1 cellular context compared by ENCODE assay signal in the genomic region with DNA sequence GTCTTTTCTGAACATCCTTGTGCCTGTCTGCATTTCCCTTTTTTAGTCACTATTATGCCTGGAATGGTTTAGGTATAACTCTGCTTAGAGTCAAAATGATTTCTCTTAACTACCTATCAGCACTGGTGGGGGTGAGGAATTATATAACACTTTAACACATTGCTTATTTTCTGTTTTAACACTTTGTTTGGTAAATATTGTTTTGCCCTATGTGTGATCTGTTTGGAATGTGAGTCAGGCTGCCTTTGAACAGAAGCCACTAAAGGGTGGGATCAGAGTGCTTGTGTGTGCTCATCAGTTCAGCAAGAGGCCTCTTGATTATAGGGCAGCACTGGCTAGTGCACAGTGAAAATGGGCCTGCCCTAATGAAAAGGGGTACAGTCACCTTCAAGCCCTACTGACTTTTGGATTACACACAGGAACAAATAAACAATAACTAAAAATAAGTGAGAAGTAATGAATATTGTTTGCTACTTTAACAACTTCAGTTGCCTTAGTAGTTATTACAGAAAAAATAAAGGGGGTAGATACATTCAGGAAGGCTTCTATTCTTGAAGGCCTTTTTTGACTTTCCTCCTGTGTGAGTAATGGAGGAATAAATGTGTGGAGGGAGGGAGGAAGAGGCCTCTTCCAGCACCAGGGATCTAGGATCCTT.
A peak's percentile ranks its signal among the peaks of the same experiment; 100 is the strongest.
TF ChIP-seq lines count a peak whose summit lies in the region.

No MANE protein-coding gene starts in this region.

TF ChIP-seq in HepG2, 621 proteins besides CTCF, POLR2A, EP300 and RAD21 (continued from another document and continues in another):
- TF ChIP-seq, protein P1, sequence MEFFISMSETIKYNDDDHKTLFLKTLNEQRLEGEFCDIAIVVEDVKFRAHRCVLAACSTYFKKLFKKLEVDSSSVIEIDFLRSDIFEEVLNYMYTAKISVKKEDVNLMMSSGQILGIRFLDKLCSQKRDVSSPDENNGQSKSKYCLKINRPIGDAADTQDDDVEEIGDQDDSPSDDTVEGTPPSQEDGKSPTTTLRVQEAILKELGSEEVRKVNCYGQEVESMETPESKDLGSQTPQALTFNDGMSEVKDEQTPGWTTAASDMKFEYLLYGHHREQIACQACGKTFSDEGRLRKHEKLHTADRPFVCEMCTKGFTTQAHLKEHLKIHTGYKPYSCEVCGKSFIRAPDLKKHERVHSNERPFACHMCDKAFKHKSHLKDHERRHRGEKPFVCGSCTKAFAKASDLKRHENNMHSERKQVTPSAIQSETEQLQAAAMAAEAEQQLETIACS (CRISPR knock-in tag; IDR thresholded peaks at IDR 0.05), result no peak
- no peak for TF ChIP-seq IRX3 (CRISPR knock-in tag; IDR thresholded peaks at IDR 0.05; ENCODE audit: borderline replicate concordance, low read depth)
- TF ChIP-seq TCF7L2 (IDR thresholded peaks at IDR 0.05; ENCODE audit: low read depth, low read length), result peak; percentile 73; the same call in 1 of the 2 replicates
- no peak for TF ChIP-seq MEIS1 (CRISPR knock-in tag; IDR thresholded peaks at IDR 0.05; ENCODE audit: borderline replicate concordance)
- no peak for TF ChIP-seq ZNF75D (CRISPR knock-in tag; IDR thresholded peaks at IDR 0.05; ENCODE audit: borderline replicate concordance)
- no peak for TF ChIP-seq ZNF614 (CRISPR knock-in tag; IDR thresholded peaks at IDR 0.05; ENCODE audit: borderline replicate concordance)
- no peak for TF ChIP-seq PCBP1 (IDR thresholded peaks at IDR 0.05; ENCODE audit: borderline replicate concordance, low read depth, low read length)
- no peak for TF ChIP-seq HNRNPH1 (optimal IDR thresholded peaks at IDR 0.05; ENCODE audit: low read depth, low read length)
- no peak for TF ChIP-seq ZNF770 (CRISPR knock-in tag; IDR thresholded peaks at IDR 0.05)
- 0 out of 2 replicates have a peak, but pooled peaks have one; percentile 26 for TF ChIP-seq ZFP90 (CRISPR knock-in tag; IDR thresholded peaks at IDR 0.05; ENCODE audit: borderline replicate concordance)
- peak; percentile 83 for TF ChIP-seq SAP130 (CRISPR knock-in tag; IDR thresholded peaks at IDR 0.05; ENCODE audit: low read depth)
- TF ChIP-seq SUZ12 (IDR thresholded peaks at IDR 0.05; ENCODE audit: low read depth, low read length), result no peak
- TF ChIP-seq, protein P2, sequence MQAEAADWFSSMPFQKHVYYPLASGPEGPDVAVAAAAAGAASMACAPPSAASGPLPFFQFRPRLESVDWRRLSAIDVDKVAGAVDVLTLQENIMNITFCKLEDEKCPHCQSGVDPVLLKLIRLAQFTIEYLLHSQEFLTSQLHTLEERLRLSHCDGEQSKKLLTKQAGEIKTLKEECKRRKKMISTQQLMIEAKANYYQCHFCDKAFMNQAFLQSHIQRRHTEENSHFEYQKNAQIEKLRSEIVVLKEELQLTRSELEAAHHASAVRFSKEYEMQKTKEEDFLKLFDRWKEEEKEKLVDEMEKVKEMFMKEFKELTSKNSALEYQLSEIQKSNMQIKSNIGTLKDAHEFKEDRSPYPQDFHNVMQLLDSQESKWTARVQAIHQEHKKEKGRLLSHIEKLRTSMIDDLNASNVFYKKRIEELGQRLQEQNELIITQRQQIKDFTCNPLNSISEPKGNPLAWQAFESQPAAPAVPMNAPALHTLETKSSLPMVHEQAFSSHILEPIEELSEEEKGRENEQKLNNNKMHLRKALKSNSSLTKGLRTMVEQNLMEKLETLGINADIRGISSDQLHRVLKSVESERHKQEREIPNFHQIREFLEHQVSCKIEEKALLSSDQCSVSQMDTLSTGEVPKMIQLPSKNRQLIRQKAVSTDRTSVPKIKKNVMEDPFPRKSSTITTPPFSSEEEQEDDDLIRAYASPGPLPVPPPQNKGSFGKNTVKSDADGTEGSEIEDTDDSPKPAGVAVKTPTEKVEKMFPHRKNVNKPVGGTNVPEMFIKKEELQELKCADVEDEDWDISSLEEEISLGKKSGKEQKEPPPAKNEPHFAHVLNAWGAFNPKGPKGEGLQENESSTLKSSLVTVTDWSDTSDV (CRISPR knock-in tag; IDR thresholded peaks at IDR 0.05), result no peak
- TF ChIP-seq SP140L (CRISPR knock-in tag; IDR thresholded peaks at IDR 0.05; ENCODE audit: borderline replicate concordance), result 0 out of 2 replicates have a peak, but pooled peaks have one; percentile 57
- no peak; the same call in 1 of the 2 replicates for TF ChIP-seq BHLHE40 (IDR thresholded peaks at IDR 0.05; ENCODE audit: low read length)
- no peak for TF ChIP-seq ZNF816 (CRISPR knock-in tag; IDR thresholded peaks at IDR 0.05; ENCODE audit: borderline replicate concordance)
- TF ChIP-seq HMG20A (CRISPR knock-in tag; IDR thresholded peaks at IDR 0.05; ENCODE audit: borderline replicate concordance), result peak; percentile 63; the same call in 1 of the 2 replicates
- no peak for TF ChIP-seq ZNF580 (CRISPR knock-in tag; IDR thresholded peaks at IDR 0.05; ENCODE audit: borderline replicate concordance, low read depth)
- TF ChIP-seq ESRRA (CRISPR knock-in tag; IDR thresholded peaks at IDR 0.05; ENCODE audit: low read depth), result no peak
- no peak for TF ChIP-seq ZNF282 (IDR thresholded peaks at IDR 0.05; ENCODE audit: partially characterized antibody)
- TF ChIP-seq ZSCAN29 (CRISPR knock-in tag; conservative IDR thresholded peaks at IDR 0.05), result 0 out of 2 replicates have a peak, but pooled peaks have one; percentile 17
- TF ChIP-seq ZBTB38 (CRISPR knock-in tag; IDR thresholded peaks at IDR 0.05), result no peak
- TF ChIP-seq PHF5A (CRISPR knock-in tag; IDR thresholded peaks at IDR 0.05; ENCODE audit: low read depth, unreplicated experiment), result peak; percentile 61
- TF ChIP-seq MEF2D (CRISPR knock-in tag; IDR thresholded peaks at IDR 0.05), result peak; percentile 88; the same call in 1 of the 2 replicates
- 0 out of 2 replicates have a peak, but pooled peaks have one; percentile 18 for TF ChIP-seq NFYC (CRISPR knock-in tag; IDR thresholded peaks at IDR 0.05)
- TF ChIP-seq ZNF430 (CRISPR knock-in tag; IDR thresholded peaks at IDR 0.05), result no peak
- TF ChIP-seq LCORL (IDR thresholded peaks at IDR 0.05), result peak; percentile 60; the same call in 1 of the 2 replicates
- TF ChIP-seq LCORL (CRISPR knock-in tag; IDR thresholded peaks at IDR 0.05), result peak; percentile 85; the same call in 1 of the 2 replicates
- TF ChIP-seq FOXO1 (CRISPR knock-in tag; IDR thresholded peaks at IDR 0.05), result peak; percentile 89; the same call in 1 of the 2 replicates
- TF ChIP-seq SNAI1 (CRISPR knock-in tag; IDR thresholded peaks at IDR 0.05; ENCODE audit: borderline replicate concordance), result no peak
- 0 out of 2 replicates have a peak, but pooled peaks have one; percentile 57 for TF ChIP-seq NKX3-1 (CRISPR knock-in tag; IDR thresholded peaks at IDR 0.05)
- TF ChIP-seq, protein P3, sequence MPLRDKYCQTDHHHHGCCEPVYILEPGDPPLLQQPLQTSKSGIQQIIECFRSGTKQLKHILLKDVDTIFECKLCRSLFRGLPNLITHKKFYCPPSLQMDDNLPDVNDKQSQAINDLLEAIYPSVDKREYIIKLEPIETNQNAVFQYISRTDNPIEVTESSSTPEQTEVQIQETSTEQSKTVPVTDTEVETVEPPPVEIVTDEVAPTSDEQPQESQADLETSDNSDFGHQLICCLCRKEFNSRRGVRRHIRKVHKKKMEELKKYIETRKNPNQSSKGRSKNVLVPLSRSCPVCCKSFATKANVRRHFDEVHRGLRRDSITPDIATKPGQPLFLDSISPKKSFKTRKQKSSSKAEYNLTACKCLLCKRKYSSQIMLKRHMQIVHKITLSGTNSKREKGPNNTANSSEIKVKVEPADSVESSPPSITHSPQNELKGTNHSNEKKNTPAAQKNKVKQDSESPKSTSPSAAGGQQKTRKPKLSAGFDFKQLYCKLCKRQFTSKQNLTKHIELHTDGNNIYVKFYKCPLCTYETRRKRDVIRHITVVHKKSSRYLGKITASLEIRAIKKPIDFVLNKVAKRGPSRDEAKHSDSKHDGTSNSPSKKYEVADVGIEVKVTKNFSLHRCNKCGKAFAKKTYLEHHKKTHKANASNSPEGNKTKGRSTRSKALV (CRISPR knock-in tag; IDR thresholded peaks at IDR 0.05), result no peak
- TF ChIP-seq HNRNPL (IDR thresholded peaks at IDR 0.05; ENCODE audit: low read depth, low read length), result no peak
- no peak for TF ChIP-seq ZNF704 (CRISPR knock-in tag; IDR thresholded peaks at IDR 0.05; ENCODE audit: borderline replicate concordance)
- peak; percentile 53 for TF ChIP-seq HNF4A (CRISPR knock-in tag; IDR thresholded peaks at IDR 0.05)
- TF ChIP-seq HOXA9 (CRISPR knock-in tag; IDR thresholded peaks at IDR 0.05; ENCODE audit: borderline replicate concordance), result no peak
- TF ChIP-seq GATAD2A (CRISPR knock-in tag; IDR thresholded peaks at IDR 0.05), result peak; percentile 86
- TF ChIP-seq NR2F1 (CRISPR knock-in tag; IDR thresholded peaks at IDR 0.05), result peak in 1 of 2 experiments; percentile 88; a peak in 2 of 4 replicates
- no peak for TF ChIP-seq PRPF4 (IDR thresholded peaks at IDR 0.05; ENCODE audit: low read depth, low read length, poor library complexity, severe bottlenecking)
- no peak for TF ChIP-seq ARNT2 (CRISPR knock-in tag; IDR thresholded peaks at IDR 0.05; ENCODE audit: low read depth)
- no peak for TF ChIP-seq TRIM22 (IDR thresholded peaks at IDR 0.05)
- TF ChIP-seq ZNF33B (CRISPR knock-in tag; IDR thresholded peaks at IDR 0.05), result no peak
- no peak for TF ChIP-seq ATRX (CRISPR knock-in tag; IDR thresholded peaks at IDR 0.05; ENCODE audit: borderline replicate concordance)
- TF ChIP-seq, protein P4, sequence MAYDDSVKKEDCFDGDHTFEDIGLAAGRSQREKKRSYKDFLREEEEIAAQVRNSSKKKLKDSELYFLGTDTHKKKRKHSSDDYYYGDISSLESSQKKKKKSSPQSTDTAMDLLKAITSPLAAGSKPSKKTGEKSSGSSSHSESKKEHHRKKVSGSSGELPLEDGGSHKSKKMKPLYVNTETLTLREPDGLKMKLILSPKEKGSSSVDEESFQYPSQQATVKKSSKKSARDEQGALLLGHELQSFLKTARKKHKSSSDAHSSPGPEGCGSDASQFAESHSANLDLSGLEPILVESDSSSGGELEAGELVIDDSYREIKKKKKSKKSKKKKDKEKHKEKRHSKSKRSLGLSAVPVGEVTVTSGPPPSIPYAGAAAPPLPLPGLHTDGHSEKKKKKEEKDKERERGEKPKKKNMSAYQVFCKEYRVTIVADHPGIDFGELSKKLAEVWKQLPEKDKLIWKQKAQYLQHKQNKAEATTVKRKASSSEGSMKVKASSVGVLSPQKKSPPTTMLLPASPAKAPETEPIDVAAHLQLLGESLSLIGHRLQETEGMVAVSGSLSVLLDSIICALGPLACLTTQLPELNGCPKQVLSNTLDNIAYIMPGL (CRISPR knock-in tag; IDR thresholded peaks at IDR 0.05; ENCODE audit: borderline replicate concordance in 1 of 2, low read depth in 1 of 2), result peak in 1 of 2 experiments; percentile 51; a peak in 1 of 4 replicates
- TF ChIP-seq, protein P5, sequence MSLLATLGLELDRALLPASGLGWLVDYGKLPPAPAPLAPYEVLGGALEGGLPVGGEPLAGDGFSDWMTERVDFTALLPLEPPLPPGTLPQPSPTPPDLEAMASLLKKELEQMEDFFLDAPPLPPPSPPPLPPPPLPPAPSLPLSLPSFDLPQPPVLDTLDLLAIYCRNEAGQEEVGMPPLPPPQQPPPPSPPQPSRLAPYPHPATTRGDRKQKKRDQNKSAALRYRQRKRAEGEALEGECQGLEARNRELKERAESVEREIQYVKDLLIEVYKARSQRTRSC (CRISPR knock-in tag; IDR thresholded peaks at IDR 0.05; ENCODE audit: low read depth), result no peak
- TF ChIP-seq CC2D1A (CRISPR knock-in tag; IDR thresholded peaks at IDR 0.05), result no peak
- no peak for TF ChIP-seq ZNF136 (CRISPR knock-in tag; IDR thresholded peaks at IDR 0.05; ENCODE audit: low read depth)
- peak; percentile 84 for TF ChIP-seq FOSL1 (CRISPR knock-in tag; IDR thresholded peaks at IDR 0.05; ENCODE audit: borderline replicate concordance)
- no peak for TF ChIP-seq ZBTB37 (CRISPR knock-in tag; IDR thresholded peaks at IDR 0.05)
- TF ChIP-seq ZNF549 (CRISPR knock-in tag; IDR thresholded peaks at IDR 0.05), result no peak
- no peak for TF ChIP-seq ZIK1 (CRISPR knock-in tag; IDR thresholded peaks at IDR 0.05; ENCODE audit: borderline replicate concordance, low read depth)
